In genomic region chr7:158723714-158724385, GRCh38 we compare ENCODE assay signal across 30 cellular contexts.
"Had no signal": no experiment of that assay in that cellular context is flagged by ENCODE, and none has a peak within 500 bp of the region (broad histone marks: within the 10 kb centered on the region; RNA-seq: fewer than 3 reads in every experiment).

No MANE protein-coding gene starts in this region.

- H3K27me3 Mint-ChIP-seq: activated T-cell treated with anti-CD3 and anti-CD28 coated beads, Interleukin-2, amount 50 U/mL, for 24 hours had no signal

- H3K9me3 ChIP-seq: heart left ventricle, pancreas, psoas muscle, testis, transverse colon had no signal

- DNase-seq: activated CD4-positive, alpha-beta T cell treated with anti-CD3 and anti-CD28 coated beads, Interleukin-2, amount 50 U/mL, for 1 hour; activated CD4-positive, CD25-positive, alpha-beta regulatory T cell treated with anti-CD3 and anti-CD28 coated beads, Interleukin-2, amount 50 U/mL, for 72 hours; activated CD8-positive, alpha-beta T cell treated with anti-CD3 and anti-CD28 coated beads, Interleukin-2, amount 10 ng/mL, durations not matched to agents 7 days and 5 days; activated gamma-delta T cell; activated naive CD4-positive, alpha-beta T cell treated with anti-CD3 and anti-CD28 coated beads, Interleukin-2, amount 10 ng/mL, durations not matched to agents 7 days and 5 days; activated naive CD8-positive, alpha-beta T cell treated with anti-CD3 and anti-CD28 coated beads, Interleukin-2, amount 10 ng/mL, durations not matched to agents 7 days and 5 days; activated T-cell treated with anti-CD3 and anti-CD28 coated beads, Interleukin-2, amount 50 U/mL, for 24 hours; dorsolateral prefrontal cortex; effector memory CD4-positive, alpha-beta T cell; heart left ventricle; hypothalamus; immature natural killer cell; kidney; left colon; naive B cell; nephron progenitor cell; pancreas; psoas muscle; stimulated activated CD4-positive, alpha-beta T cell treated with anti-CD3 and anti-CD28 coated beads, Interleukin-15, amount 100 ng/mL, for 24 hours; stimulated activated CD4-positive, alpha-beta T cell treated with anti-CD3 and anti-CD28 coated beads, Interleukin-2, amount 100 ng/mL, for 24 hours; stimulated activated naive CD4-positive, alpha-beta T cell; T-helper 9 cell; testis; transverse colon; WERI-Rb-1 had no signal

- H3K36me3 Mint-ChIP-seq: brain, mesothelial cell of epicardium, naive B cell had no signal

- H3K27ac Mint-ChIP-seq: activated CD8-positive, alpha-beta T cell treated with anti-CD3 and anti-CD28 coated beads, Interleukin-2, amount 10 ng/mL, durations not matched to agents 7 days and 5 days; activated naive CD4-positive, alpha-beta T cell treated with anti-CD3 and anti-CD28 coated beads, Interleukin-2, amount 10 ng/mL, durations not matched to agents 7 days and 5 days; activated naive CD8-positive, alpha-beta T cell treated with anti-CD3 and anti-CD28 coated beads, Interleukin-2, amount 10 ng/mL, durations not matched to agents 7 days and 5 days; activated T-cell treated with anti-CD3 and anti-CD28 coated beads, Interleukin-2, amount 50 U/mL, for 24 hours; brain; mesothelial cell of epicardium; naive B cell; nephron progenitor cell; T-helper 1 cell treated with Interleukin-12 subunit alpha and Interleukin-12 subunit beta and Interleukin-4 antibody, amounts not matched to agents 30 μg/mL and 1 μg/mL, for 36 hours had no signal

- H3K27me3 ChIP-seq: ascending aorta, dorsolateral prefrontal cortex, heart left ventricle, pancreas, testis, transverse colon had no signal

- H3K27ac ChIP-seq: ascending aorta, coronary artery, dorsolateral prefrontal cortex, heart left ventricle, pancreas, psoas muscle, testis, transverse colon, WERI-Rb-1 had no signal

- H3K4me3 Mint-ChIP-seq: activated CD8-positive, alpha-beta T cell treated with anti-CD3 and anti-CD28 coated beads, Interleukin-2, amount 10 ng/mL, durations not matched to agents 7 days and 5 days; activated naive CD4-positive, alpha-beta T cell treated with anti-CD3 and anti-CD28 coated beads, Interleukin-2, amount 10 ng/mL, durations not matched to agents 7 days and 5 days; activated naive CD8-positive, alpha-beta T cell treated with anti-CD3 and anti-CD28 coated beads, Interleukin-2, amount 10 ng/mL, durations not matched to agents 7 days and 5 days; activated T-cell treated with anti-CD3 and anti-CD28 coated beads, Interleukin-2, amount 50 U/mL, for 24 hours; brain; immature natural killer cell; mesothelial cell of epicardium; nephron progenitor cell; T-helper 1 cell treated with Interleukin-12 subunit alpha and Interleukin-12 subunit beta and Interleukin-4 antibody, amounts not matched to agents 30 μg/mL and 1 μg/mL, for 36 hours had no signal

- H3K36me3 ChIP-seq: ascending aorta, heart left ventricle, pancreas, transverse colon, WERI-Rb-1 had no signal

- ATAC-seq: activated CD8-positive, alpha-beta T cell treated with anti-CD3 and anti-CD28 coated beads, Interleukin-2, amount 10 ng/mL, durations not matched to agents 7 days and 5 days; left colon; pancreas had no signal

- H3K9me3 Mint-ChIP-seq: activated naive CD4-positive, alpha-beta T cell treated with anti-CD3 and anti-CD28 coated beads, Interleukin-2, amount 10 ng/mL, durations not matched to agents 7 days and 5 days; activated naive CD8-positive, alpha-beta T cell treated with anti-CD3 and anti-CD28 coated beads, Interleukin-2, amount 10 ng/mL, durations not matched to agents 7 days and 5 days; activated T-cell treated with anti-CD3 and anti-CD28 coated beads, Interleukin-2, amount 50 U/mL, for 24 hours; naive B cell; nephron progenitor cell; T-helper 1 cell treated with Interleukin-12 subunit alpha and Interleukin-12 subunit beta and Interleukin-4 antibody, amounts not matched to agents 30 μg/mL and 1 μg/mL, for 36 hours had no signal

- H3K4me1 Mint-ChIP-seq: activated naive CD8-positive, alpha-beta T cell treated with anti-CD3 and anti-CD28 coated beads, Interleukin-2, amount 10 ng/mL, durations not matched to agents 7 days and 5 days; brain; immature natural killer cell; mesothelial cell of epicardium; nephron progenitor cell had no signal

- H3K4me1 ChIP-seq: ascending aorta, heart left ventricle, pancreas, psoas muscle, testis, transverse colon had no signal

- H3K4me3 ChIP-seq: ascending aorta, coronary artery, dorsolateral prefrontal cortex, heart left ventricle, pancreas, psoas muscle, testis, transverse colon had no signal
